Comparison of ENCODE assay signal across 7 cellular contexts in the genomic region with DNA sequence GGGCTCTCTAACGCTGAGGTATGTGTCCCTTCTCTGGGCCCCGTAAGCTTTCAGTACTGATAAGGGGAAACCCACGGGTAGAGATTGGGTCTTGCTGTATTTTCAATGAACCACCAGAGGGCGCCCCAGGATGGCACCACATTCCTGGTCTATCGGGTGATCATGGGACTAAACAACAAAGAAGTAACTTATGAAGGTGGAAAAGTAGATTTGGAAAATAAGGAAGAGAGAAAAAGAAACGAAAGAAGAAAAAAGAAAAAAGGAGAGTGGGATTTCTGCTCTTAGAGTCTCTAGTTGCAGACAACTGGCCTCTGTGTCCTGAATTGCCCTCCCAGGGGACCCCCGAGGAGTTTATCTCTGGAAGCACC.
DNase-seq lines count a peak whose midpoint lies in the region; ATAC-seq, FAIRE-seq and TF ChIP-seq lines count a peak whose summit lies in the region.

No MANE protein-coding gene starts in this region.

- ATAC-seq in HG02610 (IDR thresholded peaks at IDR 0.05; ENCODE audit: unreplicated experiment) (peak; percentile 78), heart right ventricle (peak; percentile 68 to 93 (median 80))

- H3K9me3 ChIP-seq in SU-DHL-6 (ENCODE audit: insufficient read depth, low read length), result no peaks in the 10 kb centered on the region
- H3K9me3 ChIP-seq in adipocyte (ENCODE audit: control insufficient read depth, low read length), result no peaks in the 10 kb centered on the region
- H3K9me3 ChIP-seq in heart right ventricle, result no peaks in the 10 kb centered on the region

- H3K4me3 ChIP-seq in SU-DHL-6 (ENCODE audit: insufficient read depth, low read length, poor library complexity, severe bottlenecking) (no peak overlapping the region), adipocyte (ENCODE audit: low read length) (peak overlapping the region; percentile 60), heart right ventricle (peak overlapping the region in 2 of 10 donors; percentile 0 to 24)

- peak overlapping the region; percentile 2 for H2AFZ ChIP-seq in SU-DHL-6 (ENCODE audit: low read depth, low read length, severe bottlenecking)

- no peaks in the 10 kb centered on the region for H3F3A ChIP-seq in SU-DHL-6 (ENCODE audit: insufficient read depth)

- DNase-seq in GM12892 (ENCODE audit: insufficient read length) (peak; percentile 61), NAMALWA (ENCODE audit: low spot score) (peak; percentile 92), adipocyte (ENCODE audit: low read depth) (peak; percentile 90), heart right ventricle (peak; percentile 56 to 86), renal cortical epithelial cell (ENCODE audit: low read depth) (peak; percentile 62)

- H3K36me3 ChIP-seq in SU-DHL-6 (ENCODE audit: low read length), result no peaks in the 10 kb centered on the region
- H3K36me3 ChIP-seq in adipocyte (ENCODE audit: control insufficient read depth, insufficient read depth, low read length, severe bottlenecking), result no peaks in the 10 kb centered on the region
- H3K36me3 ChIP-seq in heart right ventricle, result peaks cover 0 to 12% (median under 1%) of the 10 kb centered on the region in 9 donors

- H4K20me1 ChIP-seq in SU-DHL-6 (ENCODE audit: low read depth, low read length), result no peaks in the 10 kb centered on the region

- H3K27me3 ChIP-seq in SU-DHL-6 (ENCODE audit: low read length) (no peaks in the 10 kb centered on the region), adipocyte (replicated peaks; ENCODE audit: control insufficient read depth, insufficient read depth, low read length) (no peaks in the 10 kb centered on the region), heart right ventricle (no peaks in the 10 kb centered on the region)

- intact Hi-C loops in heart right ventricle (cut with DNase I), result loop anchor here (1.0 to 10.0 kb wide), 16 partner anchors 75 to 755 kb away; partner anchors contain the start of gene ATXN1 (in 6 of the 10)

- no peak for TF ChIP-seq POLR2A in GM12892 (IDR thresholded peaks at IDR 0.05; ENCODE audit: low read depth, low read length)

- peak; percentile 81 for FAIRE-seq in GM12892 (lab: Jason Lieb, UNC)

- H3K9me2 ChIP-seq in SU-DHL-6 (replicated peaks; ENCODE audit: insufficient read depth, low read length), result no peaks in the 10 kb centered on the region

- H3K4me2 ChIP-seq in SU-DHL-6 (ENCODE audit: low read depth, low read length, poor library complexity, severe bottlenecking), result peak overlapping the region; percentile 11

- TF ChIP-seq CTCF in SU-DHL-6 (IDR thresholded peaks at IDR 0.05; ENCODE audit: insufficient read depth, low read length, poor library complexity, severe bottlenecking) (peak; percentile 100), heart right ventricle (IDR thresholded peaks at IDR 0.05) (peak; percentile 84 to 95 (median 92))

- H3K79me2 ChIP-seq in SU-DHL-6 (ENCODE audit: insufficient read depth, low read length), result no peaks in the 10 kb centered on the region

- H3K27ac ChIP-seq in SU-DHL-6 (ENCODE audit: low read depth, low read length) (no peak overlapping the region), heart right ventricle (peak overlapping the region in 5 of 10 donors; percentile 1 to 41 (median 31))

- H3K4me1 ChIP-seq in adipocyte (ENCODE audit: control insufficient read depth, insufficient read depth, low read length) (peaks cover 51% of the 10 kb centered on the region), heart right ventricle (peaks cover 7 to 61% (median 39%) of the 10 kb centered on the region in 9 donors)

- no peak overlapping the region for H3K9ac ChIP-seq in SU-DHL-6 (ENCODE audit: low read length)
- peak overlapping the region; percentile 68 for H3K9ac ChIP-seq in adipocyte (ENCODE audit: low read length)

- 1 to 4% methylated on average over 7 of the region's 7 CpGs for WGBS in heart right ventricle, 2 donors
